ENCODE assay signal across 30 cellular contexts in the genomic region with DNA sequence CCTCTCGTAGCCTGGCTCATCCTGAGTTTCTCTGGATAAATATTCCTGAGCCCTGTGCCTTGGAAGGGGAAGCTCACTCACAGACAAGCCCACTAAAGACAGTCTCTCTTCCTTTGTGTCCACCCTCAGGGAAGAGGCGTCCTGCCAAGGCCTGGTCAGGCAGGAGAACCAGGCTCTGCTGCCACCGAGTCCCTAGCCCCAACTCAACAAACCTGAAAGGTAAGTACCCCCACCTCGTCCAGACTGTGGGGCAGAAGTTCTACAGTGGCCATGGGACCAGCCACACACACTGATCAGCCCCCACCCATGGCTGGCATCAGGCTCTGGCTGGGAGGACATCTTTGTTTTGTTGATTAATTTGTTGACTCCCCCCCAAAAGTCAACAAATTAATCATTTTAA. TPM values are rescaled to one million over a fixed set of nuclear protein-coding genes. Genes with fewer than 3 reads are reported as not detected.
DNase-seq lines count a peak whose midpoint lies in the region; ATAC-seq, FAIRE-seq and TF ChIP-seq lines count a peak whose summit lies in the region.
"Had no signal": no experiment of that assay in that cellular context is flagged by ENCODE, and none has a peak within 500 bp of the region (broad histone marks: within the 10 kb centered on the region; RNA-seq: fewer than 3 reads in every experiment).

No MANE protein-coding gene starts in this region.

- H3K36me3 Mint-ChIP-seq in activated naive CD4-positive, alpha-beta T cell treated with anti-CD3 and anti-CD28 coated beads, Interleukin-2, amount 50 U/mL, for 24 hours, result no peaks in the 10 kb centered on the region
- H3K36me3 Mint-ChIP-seq in activated naive CD4-positive, alpha-beta T cell treated with anti-CD3 and anti-CD28 coated beads, Interleukin-2, amount 50 U/mL, for 72 hours, result no peaks in the 10 kb centered on the region
- H3K36me3 Mint-ChIP-seq in type B pancreatic cell, result no peaks in the 10 kb centered on the region
- H3K36me3 Mint-ChIP-seq: naive B cell had no signal

- no peaks in the 10 kb centered on the region for H3K9me3 ChIP-seq in keratinocyte (ENCODE audit: control insufficient read depth, low read depth, low read length)
- H3K9me3 ChIP-seq: SJCRH30, testis had no signal

- ATAC-seq in activated naive CD4-positive, alpha-beta T cell treated with anti-CD3 and anti-CD28 coated beads, Interleukin-2, amount 50 U/mL, for 72 hours, result no peak
- no peak for ATAC-seq in HG03108 (IDR thresholded peaks at IDR 0.05; ENCODE audit: unreplicated experiment)

- no peak overlapping the region for H3K4me3 ChIP-seq in keratinocyte (ENCODE audit: control insufficient read depth in 2 of 3, extremely low read depth in 1 of 3, insufficient read depth in 2 of 3, low read depth in 1 of 3, low read length in 3 of 3)
- H3K4me3 ChIP-seq: PC-9, SJCRH30, testis had no signal

- H3K27me3 ChIP-seq in keratinocyte (ENCODE audit: control insufficient read depth, extremely low read depth, insufficient read depth, low read length), result no peaks in the 10 kb centered on the region
- H3K27me3 ChIP-seq: SJCRH30, testis had no signal

- no peaks in the 10 kb centered on the region for H3K79me2 ChIP-seq in keratinocyte (ENCODE audit: control insufficient read depth, insufficient read depth, low read length)

- dilution Hi-C loops in keratinocyte (cut with MboI; ENCODE audit: extremely low pct_ligation_motif_present, low sequenced_read_pairs), result no loop called here

- H3K9me3 Mint-ChIP-seq in activated naive CD4-positive, alpha-beta T cell treated with anti-CD3 and anti-CD28 coated beads, Interleukin-2, amount 50 U/mL, for 24 hours, result no peaks in the 10 kb centered on the region
- no peaks in the 10 kb centered on the region for H3K9me3 Mint-ChIP-seq in activated naive CD4-positive, alpha-beta T cell treated with anti-CD3 and anti-CD28 coated beads, Interleukin-2, amount 50 U/mL, for 72 hours
- H3K9me3 Mint-ChIP-seq in type B pancreatic cell, result no peaks in the 10 kb centered on the region
- H3K9me3 Mint-ChIP-seq: CD4-positive, alpha-beta T cell had no signal

- no peak overlapping the region for H3K27ac ChIP-seq in keratinocyte (ENCODE audit: control insufficient read depth, insufficient read depth, low read length)
- H3K27ac ChIP-seq: KMS-11, PC-9, SJCRH30, testis had no signal

- H3K27ac Mint-ChIP-seq in activated naive CD4-positive, alpha-beta T cell treated with anti-CD3 and anti-CD28 coated beads, Interleukin-2, amount 50 U/mL, for 24 hours, result no peak overlapping the region
- peak overlapping the region in 1 of 2 donors; percentile 20 for H3K27ac Mint-ChIP-seq in activated naive CD4-positive, alpha-beta T cell treated with anti-CD3 and anti-CD28 coated beads, Interleukin-2, amount 50 U/mL, for 72 hours
- no peak overlapping the region for H3K27ac Mint-ChIP-seq in type B pancreatic cell
- H3K27ac Mint-ChIP-seq: CD4-positive, alpha-beta T cell; WTC11 had no signal

- no peak overlapping the region for H3K9ac ChIP-seq in keratinocyte (ENCODE audit: control insufficient read depth, extremely low read depth, insufficient read depth, low read length)
- H3K9ac ChIP-seq: KMS-11 had no signal

- H3K9me1 ChIP-seq in keratinocyte (ENCODE audit: control insufficient read depth, extremely low read depth, insufficient read depth, low read length), result peaks cover 3% of the 10 kb centered on the region

- no peaks in the 10 kb centered on the region for H4K20me1 ChIP-seq in keratinocyte (ENCODE audit: control insufficient read depth, extremely low read depth, insufficient read depth, low read length)

- H3K4me1 ChIP-seq in keratinocyte (ENCODE audit: control insufficient read depth, extremely low read depth, insufficient read depth, low read length), result peaks cover 37% of the 10 kb centered on the region
- H3K4me1 ChIP-seq: SJCRH30, testis had no signal

- DNase-seq in activated naive CD4-positive, alpha-beta T cell treated with anti-CD3 and anti-CD28 coated beads, Interleukin-2, amount 50 U/mL, for 72 hours (ENCODE audit: low spot score in 2 of 2), result no peak
- DNase-seq in activated CD8-positive, alpha-beta memory T cell treated with anti-CD3 and anti-CD28 coated beads, Interleukin-2, amount 50 U/mL, for 48 hours, result peak; percentile 38
- DNase-seq in keratinocyte (ENCODE audit: low read depth, low spot score) (no peak), type B pancreatic cell (ENCODE audit: extremely low spot score, unreplicated experiment) (peak; percentile 24), NCI-H2227 treated with DMSO at 0.1 percent for 48 hours (lab: John Stamatoyannopoulos, UW) (no peak), KG1 (lab: John Stamatoyannopoulos, UW) (no peak)
- DNase-seq: activated effector memory CD4-positive, alpha-beta T cell treated with anti-CD3 and anti-CD28 coated beads, Interleukin-2, amount 50 U/mL, for 16 hours; anterior cingulate cortex; CD4-positive, alpha-beta T cell; cerebellar nuclear complex; DMS79; effector CD4-positive, alpha-beta T cell; erythroblast; kidney glomerular epithelial cell; mesenchymal stem cell; MV-4-11; naive B cell; NCI-H1694; PC-9; SJCRH30; testis had no signal

- peak overlapping the region; percentile 36 for H2AFZ ChIP-seq in keratinocyte (ENCODE audit: control insufficient read depth, low read length)
- H2AFZ ChIP-seq: PC-9 had no signal

- peak overlapping the region; percentile 64 for H3K4me3 Mint-ChIP-seq in activated naive CD4-positive, alpha-beta T cell treated with anti-CD3 and anti-CD28 coated beads, Interleukin-2, amount 50 U/mL, for 24 hours
- H3K4me3 Mint-ChIP-seq in type B pancreatic cell, result no peak overlapping the region
- H3K4me3 Mint-ChIP-seq: WTC11 had no signal

- no peak overlapping the region for H3K4me2 ChIP-seq in keratinocyte (ENCODE audit: control insufficient read depth, extremely low read depth, insufficient read depth, low read depth, low read length)
- H3K4me2 ChIP-seq: KMS-11, PC-9 had no signal

- no peaks in the 10 kb centered on the region for H3K36me3 ChIP-seq in keratinocyte (ENCODE audit: control insufficient read depth in 2 of 2, extremely low read depth in 1 of 2, insufficient read depth in 2 of 2, low read length in 2 of 2)
- H3K36me3 ChIP-seq: SJCRH30 had no signal

- TF ChIP-seq CTCF in keratinocyte (optimal IDR thresholded peaks at IDR 0.05 in 1 of 3, IDR thresholded peaks at IDR 0.05 in 1 of 3, conservative IDR thresholded peaks at IDR 0.05 in 1 of 3; ENCODE audit: extremely low read depth in 1 of 3, insufficient read depth in 2 of 3, low read length in 3 of 3) (no peak), type B pancreatic cell (conservative IDR thresholded peaks at IDR 0.05) (no peak)

- peaks cover 7% of the 10 kb centered on the region for H3K4me1 Mint-ChIP-seq in activated naive CD4-positive, alpha-beta T cell treated with anti-CD3 and anti-CD28 coated beads, Interleukin-2, amount 50 U/mL, for 24 hours
- H3K4me1 Mint-ChIP-seq in type B pancreatic cell (ENCODE audit: unreplicated experiment), result no peaks in the 10 kb centered on the region
- H3K4me1 Mint-ChIP-seq: WTC11 had no signal

- FAIRE-seq in keratinocyte (lab: Jason Lieb, UNC), result no peak
- FAIRE-seq: frontal cortex, GM12892, H1 had no signal

- H3K27me3 Mint-ChIP-seq in activated naive CD4-positive, alpha-beta T cell treated with anti-CD3 and anti-CD28 coated beads, Interleukin-2, amount 50 U/mL, for 24 hours, result no peaks in the 10 kb centered on the region
- H3K27me3 Mint-ChIP-seq in type B pancreatic cell, result no peaks in the 10 kb centered on the region
- H3K27me3 Mint-ChIP-seq: CD4-positive, alpha-beta T cell; naive B cell had no signal

RNA-seq across cellular contexts. Expression of a gene that starts 2.8 kb away (rescaled TPM):
- total RNA-seq in activated naive CD4-positive, alpha-beta T cell treated with anti-CD3 and anti-CD28 coated beads, Interleukin-2, amount 50 U/mL, for 72 hours, result not detected
- 0.57 to 54.1 TPM (median 10.4 TPM) in 3 replicates for polyA plus RNA-seq in keratinocyte
- polyA plus RNA-seq in keratinocyte (2011; ENCODE audit: low read depth), result 8.4 TPM
- 3.8 and 4.6 TPM in 2 replicates for polyA plus RNA-seq in keratinocyte (2011; cell fraction: cytosol; rRNA removed)
- 2.0 and 2.3 TPM in 2 replicates for polyA plus RNA-seq in keratinocyte (2011; cell fraction: nucleus; rRNA removed)
- 0.74 and 81.7 TPM in 2 replicates for polyA plus RNA-seq in keratinocyte (2012; ENCODE audit: low replicate concordance)
- polyA minus RNA-seq in keratinocyte, result 7.7 to 31.6 TPM in 2 of 3 replicates, not detected in the other
- 8.1 TPM for polyA minus RNA-seq in keratinocyte (2011; cell fraction: cytosol; rRNA and poly(A)+ RNA removed)
- 1.1 and 1.7 TPM in 2 replicates for polyA minus RNA-seq in keratinocyte (2011; cell fraction: nucleus; rRNA and poly(A)+ RNA removed)
- total RNA-seq in type B pancreatic cell (ENCODE audit: low replicate concordance), result 0.70 and 0.98 TPM in 2 replicates
- total RNA-seq: CD4-positive, alpha-beta T cell; frontal cortex; H1; PC-9; posterior vena cava; SJCRH30; T-helper 2 cell treated with Interferon-gamma antibody and Interleukin-4, amounts not matched to agents 100 ng/mL and 5 ng/mL, for 36 hours; testis; WTC11 had no signal
- polyA plus RNA-seq: H1 had no signal

RNA-seq across cellular contexts. Expression of a gene that starts 18.0 kb away (rescaled TPM):
- 1 to 10 TPM in 1 of 2 donors, under 1 TPM in 1; 0.64 to 1.1 TPM for total RNA-seq in activated naive CD4-positive, alpha-beta T cell treated with anti-CD3 and anti-CD28 coated beads, Interleukin-2, amount 50 U/mL, for 72 hours
- polyA plus RNA-seq in keratinocyte, result 1.4 to 5.7 TPM (median 5.2 TPM) in 3 replicates
- polyA plus RNA-seq in keratinocyte (2011; ENCODE audit: low read depth), result 2.4 TPM
- 0.69 and 0.84 TPM in 2 replicates for polyA plus RNA-seq in keratinocyte (2011; cell fraction: cytosol; rRNA removed)
- 11.6 and 14.0 TPM in 2 replicates for polyA plus RNA-seq in keratinocyte (2011; cell fraction: nucleus; rRNA removed)
- 0.95 and 4.7 TPM in 2 replicates for polyA plus RNA-seq in keratinocyte (2012; ENCODE audit: low replicate concordance)
- 2.4 to 3.6 TPM (median 2.9 TPM) in 3 replicates for polyA minus RNA-seq in keratinocyte
- 0.77 TPM for polyA minus RNA-seq in keratinocyte (2011; cell fraction: cytosol; rRNA and poly(A)+ RNA removed)
- polyA minus RNA-seq in keratinocyte (2011; cell fraction: nucleus; rRNA and poly(A)+ RNA removed), result 2.6 and 5.2 TPM in 2 replicates
- 0.41 and 0.93 TPM in 2 replicates for total RNA-seq in type B pancreatic cell (ENCODE audit: low replicate concordance)
- total RNA-seq: PC-9; T-helper 2 cell treated with Interferon-gamma antibody and Interleukin-4, amounts not matched to agents 100 ng/mL and 5 ng/mL, for 36 hours had no signal

RNA-seq across cellular contexts. Expression of a gene that starts 37.0 kb away (rescaled TPM):
- total RNA-seq in activated naive CD4-positive, alpha-beta T cell treated with anti-CD3 and anti-CD28 coated beads, Interleukin-2, amount 50 U/mL, for 72 hours, result 100 to 1,000 TPM; 169 to 227 TPM
- polyA plus RNA-seq in keratinocyte, result 146 to 214 TPM (median 175 TPM) in 3 replicates
- 68.0 TPM for polyA plus RNA-seq in keratinocyte (2011; ENCODE audit: low read depth)
- 134 and 203 TPM in 2 replicates for polyA plus RNA-seq in keratinocyte (2011; cell fraction: cytosol; rRNA removed)
- polyA plus RNA-seq in keratinocyte (2011; cell fraction: nucleus; rRNA removed), result 80.1 and 90.1 TPM in 2 replicates
- polyA plus RNA-seq in keratinocyte (2012; ENCODE audit: low replicate concordance), result 127 and 181 TPM in 2 replicates
- 65.1 to 121 TPM (median 98.8 TPM) in 3 replicates for polyA minus RNA-seq in keratinocyte
- 80.4 TPM for polyA minus RNA-seq in keratinocyte (2011; cell fraction: cytosol; rRNA and poly(A)+ RNA removed)
- 29.5 and 42.4 TPM in 2 replicates for polyA minus RNA-seq in keratinocyte (2011; cell fraction: nucleus; rRNA and poly(A)+ RNA removed)
- 114 and 135 TPM in 2 replicates for total RNA-seq in type B pancreatic cell (ENCODE audit: low replicate concordance)

RNA-seq across cellular contexts. Expression of a gene that starts 49.0 kb away (rescaled TPM):
- not detected for total RNA-seq in activated naive CD4-positive, alpha-beta T cell treated with anti-CD3 and anti-CD28 coated beads, Interleukin-2, amount 50 U/mL, for 72 hours
- not detected in 3 replicates for polyA plus RNA-seq in keratinocyte
- polyA plus RNA-seq in keratinocyte (2011; ENCODE audit: low read depth), result not detected
- not detected in 2 replicates for polyA plus RNA-seq in keratinocyte (2011; cell fraction: cytosol; rRNA removed)
- not detected in 2 replicates for polyA plus RNA-seq in keratinocyte (2011; cell fraction: nucleus; rRNA removed)
- 0.06 TPM in 1 of 2 replicates, not detected in the other for polyA plus RNA-seq in keratinocyte (2012; ENCODE audit: low replicate concordance)
- 0.30 TPM in 1 of 3 replicates, not detected in the others for polyA minus RNA-seq in keratinocyte
- polyA minus RNA-seq in keratinocyte (2011; cell fraction: cytosol; rRNA and poly(A)+ RNA removed), result not detected
- polyA minus RNA-seq in keratinocyte (2011; cell fraction: nucleus; rRNA and poly(A)+ RNA removed), result not detected in 2 replicates
- total RNA-seq in type B pancreatic cell (ENCODE audit: low replicate concordance), result not detected in 2 replicates
- total RNA-seq: CD4-positive, alpha-beta T cell; frontal cortex; H1; PC-9; posterior vena cava; SJCRH30; T-helper 2 cell treated with Interferon-gamma antibody and Interleukin-4, amounts not matched to agents 100 ng/mL and 5 ng/mL, for 36 hours; WTC11 had no signal
- polyA plus RNA-seq: H1 had no signal

Comparison
In these comparisons a context has a peak if more than half of its experiments do, and no peak if none do; other contexts are left out.
1. DNase-seq: peak in activated CD8-positive, alpha-beta memory T cell treated with anti-CD3 and anti-CD28 coated beads, Interleukin-2, amount 50 U/mL, for 48 hours (single experiment) and type B pancreatic cell (single experiment); none in activated naive CD4-positive, alpha-beta T cell treated with anti-CD3 and anti-CD28 coated beads, Interleukin-2, amount 50 U/mL, for 72 hours (0 of 2), keratinocyte (single experiment), NCI-H2227 treated with DMSO at 0.1 percent for 48 hours (single experiment) and KG1 (single experiment).